Comparison of ENCODE assay signal across 28 cellular contexts in genomic region chr6:138331444-138331843, GRCh38. TPM values are rescaled to one million over a fixed set of nuclear protein-coding genes. Genes with fewer than 3 reads are reported as not detected.
A peak's percentile ranks its signal among the peaks of the same experiment; 100 is the strongest.
DNase-seq lines count a peak whose midpoint lies in the region; ATAC-seq and TF ChIP-seq lines count a peak whose summit lies in the region.
"Had no signal": no experiment of that assay in that cellular context is flagged by ENCODE, and none has a peak within 500 bp of the region (broad histone marks: within the 10 kb centered on the region; RNA-seq: fewer than 3 reads in every experiment).

No MANE protein-coding gene starts in this region.

- H3K36me3 ChIP-seq in iPS-15b (ENCODE audit: control insufficient read depth, insufficient read depth, low read length) = no peaks in the 10 kb centered on the region
- H3K36me3 ChIP-seq in right atrium auricular region = no peaks in the 10 kb centered on the region
- H3K36me3 ChIP-seq: SJSA1 had no signal

- H3T11ph ChIP-seq in H9 (ENCODE audit: low read length) = no peak overlapping the region

- H4K20me1 ChIP-seq in H9 (ENCODE audit: control insufficient read depth, insufficient read depth, insufficient read length) = no peaks in the 10 kb centered on the region

- no peak overlapping the region for H2BK15ac ChIP-seq in H9 (ENCODE audit: low read depth, low read length)

- peak overlapping the region; percentile 79 for H3K27ac ChIP-seq in H9 (ENCODE audit: insufficient read length, low read depth, low read length)
- peak overlapping the region; percentile 21; the same call in 1 of the 2 replicates for H3K27ac ChIP-seq in VCaP
- no peak overlapping the region for H3K27ac ChIP-seq in right atrium auricular region
- H3K27ac ChIP-seq: GM23248, HL-60, SJSA1 had no signal

- H3K4me1 Mint-ChIP-seq in H9 = peaks cover 38 to 42% of the 10 kb centered on the region in 2 experiments
- no peaks in the 10 kb centered on the region for H3K4me1 Mint-ChIP-seq in activated T-helper 17 cell treated with anti-CD3 and anti-CD28 coated beads, Interleukin-2, amount 50 U/mL, for 72 hours
- H3K4me1 Mint-ChIP-seq: B cell; CD8-positive, alpha-beta memory T cell; T-cell had no signal

- no peaks in the 10 kb centered on the region for H3K27me3 Mint-ChIP-seq in H9 (ENCODE audit: low read depth)
- peaks cover 11% of the 10 kb centered on the region for H3K27me3 Mint-ChIP-seq in activated T-helper 17 cell treated with anti-CD3 and anti-CD28 coated beads, Interleukin-2, amount 50 U/mL, for 72 hours

- no peak overlapping the region for H4K91ac ChIP-seq in H9 (ENCODE audit: insufficient read length, low read depth, low read length)

- H2BK12ac ChIP-seq in H9 (ENCODE audit: insufficient read length, low read depth, low read length) = no peak overlapping the region

- H3K36me3 Mint-ChIP-seq in H9 (ENCODE audit: insufficient read depth in 1 of 3, low read depth in 3 of 3) = peaks cover 12 to 43% (median 25%) of the 10 kb centered on the region in 3 experiments
- no peaks in the 10 kb centered on the region for H3K36me3 Mint-ChIP-seq in activated T-helper 17 cell treated with anti-CD3 and anti-CD28 coated beads, Interleukin-2, amount 50 U/mL, for 72 hours (ENCODE audit: low read depth)
- H3K36me3 Mint-ChIP-seq: CD14-positive monocyte, T-cell had no signal

- H3K4me1 ChIP-seq in H9 (ENCODE audit: insufficient read depth, low read length) (peaks cover 2% of the 10 kb centered on the region; the same call in 1 of the 2 replicates), iPS-15b (ENCODE audit: control insufficient read depth, insufficient read depth, low read length) (peaks cover 25% of the 10 kb centered on the region), right atrium auricular region (no peaks in the 10 kb centered on the region)
- H3K4me1 ChIP-seq: SJSA1 had no signal

- no peaks in the 10 kb centered on the region for H3K9me3 Mint-ChIP-seq in H9
- no peaks in the 10 kb centered on the region for H3K9me3 Mint-ChIP-seq in activated T-helper 17 cell treated with anti-CD3 and anti-CD28 coated beads, Interleukin-2, amount 50 U/mL, for 72 hours
- H3K9me3 Mint-ChIP-seq: T-cell had no signal

- H3K23me2 ChIP-seq in H9 (ENCODE audit: insufficient read length, low read depth, low read length, poor library complexity, severe bottlenecking) = no peaks in the 10 kb centered on the region

- H3K9me3 ChIP-seq in H9 (ENCODE audit: control insufficient read depth, low read depth, low read length) (no peaks in the 10 kb centered on the region), iPS-15b (ENCODE audit: control insufficient read depth, insufficient read depth, low read length) (no peaks in the 10 kb centered on the region), right atrium auricular region (no peaks in the 10 kb centered on the region)
- H3K9me3 ChIP-seq: SJSA1 had no signal

- peak overlapping the region; percentile 16 to 92 (median 46); a peak in 6 of 7 replicates for H3K27ac Mint-ChIP-seq in H9
- H3K27ac Mint-ChIP-seq in activated T-helper 17 cell treated with anti-CD3 and anti-CD28 coated beads, Interleukin-2, amount 50 U/mL, for 72 hours = no peak overlapping the region
- H3K27ac Mint-ChIP-seq: B cell; CD14-positive monocyte; CD8-positive, alpha-beta memory T cell; T-cell had no signal

- H3K79me1 ChIP-seq in H9 (ENCODE audit: insufficient read depth, low read depth, low read length, poor library complexity, severe bottlenecking) = no peaks in the 10 kb centered on the region

- H3K79me2 ChIP-seq in H9 (ENCODE audit: insufficient read depth, low read length) = 0 out of 2 replicates have a peak, but pooled peaks cover 2% of the 10 kb centered on the region

- ATAC-seq in GM21528 (IDR thresholded peaks at IDR 0.05; ENCODE audit: low FRiP score, unreplicated experiment) (no peak), HG02610 (IDR thresholded peaks at IDR 0.05; ENCODE audit: unreplicated experiment) (no peak)
- no peak for ATAC-seq in activated T-helper 17 cell treated with anti-CD3 and anti-CD28 coated beads, Interleukin-2, amount 50 U/mL, for 72 hours (replicated peaks)
- ATAC-seq: T-cell had no signal

- TF ChIP-seq CTCF in H9 (conservative IDR thresholded peaks at IDR 0.05) = no peak
- no peak for TF ChIP-seq CTCF in VCaP (conservative IDR thresholded peaks at IDR 0.05)
- TF ChIP-seq CTCF in right atrium auricular region (IDR thresholded peaks at IDR 0.05) = no peak

- H3K23ac ChIP-seq in H9 (ENCODE audit: insufficient read length, low read depth, low read length) = no peak overlapping the region

- no peak overlapping the region for H3K14ac ChIP-seq in H9 (ENCODE audit: insufficient read depth, low read length)

- H3K27me3 ChIP-seq in H9 (ENCODE audit: insufficient read depth, low read length) (no peaks in the 10 kb centered on the region), iPS-15b (ENCODE audit: control insufficient read depth, insufficient read depth, low read length) (no peaks in the 10 kb centered on the region), right atrium auricular region (no peaks in the 10 kb centered on the region)
- H3K27me3 ChIP-seq: SJSA1 had no signal

- no peak overlapping the region for H3K18ac ChIP-seq in H9 (ENCODE audit: insufficient read length, low read depth, low read length)

- H3K4me3 ChIP-seq in iPS-15b (ENCODE audit: low read depth, low read length) (peak overlapping the region; percentile 31), right atrium auricular region (no peak overlapping the region)
- H3K4me3 ChIP-seq: GM23248, SJSA1 had no signal

- no peak overlapping the region for H3K56ac ChIP-seq in H9 (ENCODE audit: insufficient read length, low read depth, low read length)

- no peak overlapping the region for H2BK5ac ChIP-seq in H9 (ENCODE audit: insufficient read length, low read length)

- peak overlapping the region; percentile 39 for H3K4me2 ChIP-seq in H9 (ENCODE audit: insufficient read depth, insufficient read length, low read length)

- peak overlapping the region; percentile 28 to 52; a peak in 4 of 5 replicates for H3K4me3 Mint-ChIP-seq in H9
- H3K4me3 Mint-ChIP-seq in activated T-helper 17 cell treated with anti-CD3 and anti-CD28 coated beads, Interleukin-2, amount 50 U/mL, for 72 hours = no peak overlapping the region
- H3K4me3 Mint-ChIP-seq: B cell; CD14-positive monocyte; CD8-positive, alpha-beta memory T cell; T-cell had no signal

- H4K8ac ChIP-seq in H9 (replicated peaks; ENCODE audit: insufficient read length, low read depth, low read length) = no peak overlapping the region

- no peak overlapping the region for H2BK20ac ChIP-seq in H9 (ENCODE audit: low read depth, low read length, poor library complexity, severe bottlenecking)

- no peak overlapping the region for H3K4ac ChIP-seq in H9 (ENCODE audit: low read depth, low read length)

- no peak overlapping the region for H2AK5ac ChIP-seq in H9 (ENCODE audit: insufficient read length, low read length)

- no peak for DNase-seq in H9
- no peak for DNase-seq in right atrium auricular region (ENCODE audit: low spot score)
- DNase-seq: CD8-positive, alpha-beta memory T cell; DND-41; GM23248; HCEC 1CT; KBM-7; NCI-H1105 treated with DMSO at 0.1 percent for 48 hours; NCI-H146; NCI-H1930; NCI-H2107; NCI-H524 treated with DMSO at 0.1 percent for 48 hours; NCI-H774; Right ventricle myocardium superior; RPMI8226; T-cell had no signal

- H4K5ac ChIP-seq in H9 (ENCODE audit: insufficient read length, low read depth, low read length) = no peak overlapping the region

- no peak overlapping the region for H2BK120ac ChIP-seq in H9 (ENCODE audit: low read depth, low read length, poor library complexity, severe bottlenecking)

- no peak overlapping the region for H2AFZ ChIP-seq in H9 (ENCODE audit: low read length)
- H2AFZ ChIP-seq: GM23248 had no signal

- H3K9ac ChIP-seq in H9 (ENCODE audit: extremely low read depth, insufficient read length, low read length) = no peak overlapping the region
- peak overlapping the region; percentile 9 for H3K9ac ChIP-seq in iPS-15b (ENCODE audit: low read depth, low read length)
- H3K9ac ChIP-seq: GM23248 had no signal

- no CpG with 5 or more reads among the region's 1 CpG for WGBS in H9 (ENCODE audit: extremely low coverage, insufficient read length, low lambda C conversion rate)

RNA-seq across cellular contexts. Expression of gene SMIM28, which starts 46.3 kb away (rescaled TPM):
- total RNA-seq in H9 (2021) (not detected in 2 replicates), right atrium auricular region (not detected)
- not detected for total RNA-seq in activated T-helper 17 cell treated with anti-CD3 and anti-CD28 coated beads, Interleukin-2, amount 50 U/mL, for 72 hours
- total RNA-seq: B cell; CD8-positive, alpha-beta memory T cell; G401; GM23248; LHCN-M2; MCF 10A; Right ventricle myocardium superior; SJSA1; T-cell had no signal

Comparison
In these comparisons a context has a peak if more than half of its experiments do, and no peak if none do; other contexts are left out.
1. H3K27ac ChIP-seq: peak in H9 (single experiment) and VCaP (single experiment); none in right atrium auricular region (0 of 2).